Comparison of ENCODE assay signal across 9 cellular contexts in genomic region chr7:151167197-151167911, GRCh38. TPM values are rescaled to one million over a fixed set of nuclear protein-coding genes. Genes with fewer than 3 reads are reported as not detected.
DNase-seq lines count a peak whose midpoint lies in the region; FAIRE-seq and TF ChIP-seq lines count a peak whose summit lies in the region.
"Had no signal": no experiment of that assay in that cellular context is flagged by ENCODE, and none has a peak within 500 bp of the region (broad histone marks: within the 10 kb centered on the region; RNA-seq: fewer than 3 reads in every experiment).

TSS of gene GBX1 (minus strand) at chr7:151167694. CDS start at chr7:151167548, 146 bp downstream.

- DNase-seq in ELF-1 (ENCODE audit: low read depth, low spot score) (peak; percentile 47), NT2/D1 (ENCODE audit: low read depth, low spot score) (no peak), dermis blood vessel endothelial cell (peak; percentile 38), mesothelial cell of epicardium (ENCODE audit: low spot score in 2 of 2, unreplicated experiment in 2 of 2) (peak in 1 of 2 experiments; percentile 61), dedifferentiated amniotic fluid mesenchymal stem cell (ENCODE audit: extremely low spot score) (no peak), KG1 (lab: John Stamatoyannopoulos, UW) (no peak), GM12892 (ENCODE audit: insufficient read length) (no peak), NAMALWA (ENCODE audit: low spot score) (no peak)

- H3K4me3 ChIP-seq in NT2/D1 (ENCODE audit: insufficient read length, low read depth) = peak within 1 kb of the TSS; percentile 39

- H3K4me1 Mint-ChIP-seq in mesothelial cell of epicardium = peaks cover 2% of the 10 kb centered on the region

- no peaks in the 10 kb centered on the region for H3K36me3 Mint-ChIP-seq in mesothelial cell of epicardium

- peaks cover 6% of the 10 kb centered on the region; the same call in 1 of the 2 replicates for H3K9me3 ChIP-seq in NT2/D1 (ENCODE audit: insufficient read depth, low read length)

- H3K9ac ChIP-seq in NT2/D1 (ENCODE audit: insufficient read length, low read depth) = peak within 1 kb of the TSS; percentile 64

- no peaks in the 10 kb centered on the region for H3K9me3 Mint-ChIP-seq in mesothelial cell of epicardium

- H3K27me3 ChIP-seq in NT2/D1 (ENCODE audit: insufficient read depth, insufficient read length) = peaks cover 77% of the 10 kb centered on the region

- no peaks in the 10 kb centered on the region for H3K4me1 ChIP-seq in NT2/D1 (ENCODE audit: insufficient read depth, insufficient read length)

- H3K36me3 ChIP-seq in NT2/D1 (ENCODE audit: insufficient read depth, insufficient read length, low read length) = no peaks in the 10 kb centered on the region

- peak; percentile 28 for TF ChIP-seq CTCF in mesothelial cell of epicardium (IDR thresholded peaks at IDR 0.05; ENCODE audit: unreplicated experiment)

- FAIRE-seq in GM12892 (lab: Jason Lieb, UNC) = no peak

- peaks cover 45% of the 10 kb centered on the region for H3K27me3 Mint-ChIP-seq in mesothelial cell of epicardium (ENCODE audit: low read depth)

- peak within 1 kb of the TSS; percentile 62 for H3K4me3 Mint-ChIP-seq in mesothelial cell of epicardium

- no peak within 1 kb of the TSS for H3K27ac Mint-ChIP-seq in mesothelial cell of epicardium

- no peak for TF ChIP-seq POLR2A in GM12892 (IDR thresholded peaks at IDR 0.05; ENCODE audit: low read depth, low read length)

RNA-seq across cellular contexts. Expression of gene GBX1, which starts in this region (rescaled TPM):
- total RNA-seq in dermis blood vessel endothelial cell (not detected in 2 replicates), mesothelial cell of epicardium (0.20 TPM in 1 of 3 replicates, not detected in the others)
- polyA plus RNA-seq in GM12892 (2012; ENCODE audit: missing spikeins) = not detected
- total RNA-seq: glomerular endothelial cell had no signal

Comparison
In these comparisons a context has a peak if more than half of its experiments do, and no peak if none do; other contexts are left out.
1. Peak in DNase-seq in dermis blood vessel endothelial cell; RNA of the gene not detected or under 1 TPM.